ENCODE assay signal across 8 cellular contexts in the genomic region with DNA sequence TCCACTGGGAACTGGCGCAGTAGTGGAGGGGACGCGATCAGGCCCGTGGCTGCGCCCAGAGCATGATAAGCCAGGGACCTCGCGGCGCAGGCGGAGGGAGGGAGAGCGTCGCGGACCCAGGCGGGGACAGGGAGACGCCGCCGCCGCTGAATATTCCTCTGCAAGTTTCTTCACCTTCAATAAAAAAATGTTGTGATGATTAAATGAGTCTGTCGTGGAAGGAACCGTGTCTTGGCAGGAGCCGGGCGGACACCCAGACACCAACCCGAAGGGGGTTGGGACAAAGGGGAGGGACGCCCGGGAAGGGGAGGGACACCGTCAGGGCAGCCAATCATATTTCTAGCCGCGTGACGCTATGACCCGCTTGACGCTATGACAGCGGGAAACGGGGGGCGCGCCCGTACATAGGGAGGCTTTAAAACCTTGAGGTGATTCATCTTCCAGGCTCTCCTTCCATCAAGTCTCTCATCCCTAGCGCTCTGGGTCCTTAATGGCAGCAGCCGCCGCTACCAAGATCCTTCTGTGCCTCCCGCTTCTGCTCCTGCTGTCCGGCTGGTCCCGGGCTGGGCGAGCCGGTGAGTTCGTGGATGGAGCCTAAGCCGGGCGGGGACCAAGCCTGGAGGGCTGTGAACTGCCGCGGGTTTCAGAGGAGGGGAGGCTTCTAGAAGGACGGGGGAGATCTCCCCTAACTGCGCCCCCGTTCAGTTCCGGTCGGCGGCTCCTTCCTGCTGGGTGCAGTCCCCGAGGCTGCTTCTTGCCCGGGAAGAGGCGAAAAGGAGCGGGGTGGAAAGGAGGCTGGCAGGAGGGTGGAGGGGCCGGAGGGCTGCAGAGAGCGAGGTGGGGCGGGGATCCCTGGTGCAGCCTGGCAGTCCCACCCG.
A peak's percentile ranks its signal among the peaks of the same experiment; 100 is the strongest.
DNase-seq lines count a peak whose midpoint lies in the region; ATAC-seq lines count a peak whose summit lies in the region.

A gene with protein sequence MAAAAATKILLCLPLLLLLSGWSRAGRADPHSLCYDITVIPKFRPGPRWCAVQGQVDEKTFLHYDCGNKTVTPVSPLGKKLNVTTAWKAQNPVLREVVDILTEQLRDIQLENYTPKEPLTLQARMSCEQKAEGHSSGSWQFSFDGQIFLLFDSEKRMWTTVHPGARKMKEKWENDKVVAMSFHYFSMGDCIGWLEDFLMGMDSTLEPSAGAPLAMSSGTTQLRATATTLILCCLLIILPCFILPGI (plus strand): TSS at position 432 of the 878 bp plus-strand sequence. CDS start 59 bp downstream, at position 491.

- peak within 1 kb of the TSS; percentile 89 to 91 for H3K4me3 Mint-ChIP-seq in effector memory CD8-positive, alpha-beta T cell
- peak within 1 kb of the TSS; percentile 90 for H3K4me3 Mint-ChIP-seq in memory B cell

- peak; percentile 82 for ATAC-seq in effector memory CD8-positive, alpha-beta T cell (replicated peaks)
- ATAC-seq in memory B cell (ENCODE audit: low read depth) (peak; percentile 67), HG02623 (IDR thresholded peaks at IDR 0.05; ENCODE audit: unreplicated experiment) (no peak)

- peak within 1 kb of the TSS; percentile 90 to 95 for H3K27ac Mint-ChIP-seq in effector memory CD8-positive, alpha-beta T cell
- H3K27ac Mint-ChIP-seq in memory B cell, result peak within 1 kb of the TSS; percentile 89

- peak; percentile 64 for DNase-seq in COLO829 (ENCODE audit: low spot score)
- DNase-seq in HS-27A (ENCODE audit: low read depth), result peak; percentile 92
- DNase-seq in NOMO-1 treated with dmso at 0.1 percent for 144 hours (lab: John Stamatoyannopoulos, UW; ENCODE audit: unreplicated experiment), result peak; percentile 80
- peak in 2 of 3 experiments; percentile 72 to 75 for DNase-seq in activated CD8-positive, alpha-beta memory T cell treated with anti-CD3 and anti-CD28 coated beads for 48 hours (ENCODE audit: low read depth in 2 of 3, low spot score in 2 of 3)
- DNase-seq in effector memory CD8-positive, alpha-beta T cell, result peak; percentile 90 to 93 (median 91)
- DNase-seq in memory B cell (ENCODE audit: low spot score in 2 of 2), result peak; percentile 72
- DNase-seq in stimulated activated CD4-positive, alpha-beta T cell treated with anti-CD3 and anti-CD28 coated beads, TNF-alpha, amount 100 ng/mL, for 24 hours (ENCODE audit: low read depth in 3 of 3), result peak; percentile 64 to 86 (median 77)

- H3K36me3 Mint-ChIP-seq in effector memory CD8-positive, alpha-beta T cell (ENCODE audit: insufficient read depth), result peaks cover 32% of the 10 kb centered on the region
- no peaks in the 10 kb centered on the region for H3K36me3 Mint-ChIP-seq in memory B cell

- H3K4me1 Mint-ChIP-seq in effector memory CD8-positive, alpha-beta T cell (ENCODE audit: low read depth in 2 of 2), result peaks cover 24 to 31% of the 10 kb centered on the region in 2 donors
- peaks cover 16% of the 10 kb centered on the region for H3K4me1 Mint-ChIP-seq in memory B cell

- H3K9me3 Mint-ChIP-seq in effector memory CD8-positive, alpha-beta T cell, result no peaks in the 10 kb centered on the region
- no peaks in the 10 kb centered on the region for H3K9me3 Mint-ChIP-seq in memory B cell

- H3K27me3 Mint-ChIP-seq in effector memory CD8-positive, alpha-beta T cell, result peaks cover 35 to 39% of the 10 kb centered on the region in 2 donors
- H3K27me3 Mint-ChIP-seq in memory B cell, result peaks cover 28% of the 10 kb centered on the region
